In the genomic region with DNA sequence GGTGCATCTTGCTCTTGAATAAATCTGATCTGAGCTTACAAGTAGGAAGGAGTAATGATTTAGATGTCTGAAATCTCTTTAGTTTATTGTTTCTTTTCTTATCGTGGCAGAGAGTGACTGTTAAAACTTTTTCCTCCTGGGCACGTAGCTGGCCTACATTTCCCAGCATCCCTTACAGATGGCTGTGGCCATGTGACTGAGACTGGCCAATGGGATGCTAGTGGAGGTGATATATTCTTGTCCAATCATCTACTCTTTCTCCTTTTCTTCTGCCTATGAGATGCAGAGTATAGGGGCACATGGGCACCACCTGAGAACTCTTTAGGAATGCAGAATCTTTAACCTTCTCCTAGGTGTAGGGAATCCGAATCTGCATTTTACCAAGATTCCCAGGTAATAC, we compare ENCODE assay signal across 1 cellular context.
TF ChIP-seq lines count a peak whose summit lies in the region.

No MANE protein-coding gene starts in this region.

TF ChIP-seq in HCT116, 20 proteins besides CTCF, POLR2A, EP300 and RAD21 (continued from another document):
- TF ChIP-seq, protein P1, sequence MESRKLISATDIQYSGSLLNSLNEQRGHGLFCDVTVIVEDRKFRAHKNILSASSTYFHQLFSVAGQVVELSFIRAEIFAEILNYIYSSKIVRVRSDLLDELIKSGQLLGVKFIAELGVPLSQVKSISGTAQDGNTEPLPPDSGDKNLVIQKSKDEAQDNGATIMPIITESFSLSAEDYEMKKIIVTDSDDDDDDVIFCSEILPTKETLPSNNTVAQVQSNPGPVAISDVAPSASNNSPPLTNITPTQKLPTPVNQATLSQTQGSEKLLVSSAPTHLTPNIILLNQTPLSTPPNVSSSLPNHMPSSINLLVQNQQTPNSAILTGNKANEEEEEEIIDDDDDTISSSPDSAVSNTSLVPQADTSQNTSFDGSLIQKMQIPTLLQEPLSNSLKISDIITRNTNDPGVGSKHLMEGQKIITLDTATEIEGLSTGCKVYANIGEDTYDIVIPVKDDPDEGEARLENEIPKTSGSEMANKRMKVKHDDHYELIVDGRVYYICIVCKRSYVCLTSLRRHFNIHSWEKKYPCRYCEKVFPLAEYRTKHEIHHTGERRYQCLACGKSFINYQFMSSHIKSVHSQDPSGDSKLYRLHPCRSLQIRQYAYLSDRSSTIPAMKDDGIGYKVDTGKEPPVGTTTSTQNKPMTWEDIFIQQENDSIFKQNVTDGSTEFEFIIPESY (IDR thresholded peaks at IDR 0.05; ENCODE audit: extremely low read depth, insufficient replicate concordance, low read length) = no peak
